21 cellular contexts compared by ENCODE assay signal in genomic region chr1:46277658-46278373, GRCh38. TPM values are rescaled to one million over a fixed set of nuclear protein-coding genes. Genes with fewer than 3 reads are reported as not detected.
DNase-seq lines count a peak whose midpoint lies in the region; ATAC-seq, FAIRE-seq and TF ChIP-seq lines count a peak whose summit lies in the region.
"Had no signal": no experiment of that assay in that cellular context is flagged by ENCODE, and none has a peak within 500 bp of the region (broad histone marks: within the 10 kb centered on the region; RNA-seq: fewer than 3 reads in every experiment).

No MANE protein-coding gene starts in this region.

- DNase-seq in cardiac muscle cell (ENCODE audit: low read depth in 1 of 2, low spot score in 1 of 2): no peak
- DNase-seq in cardiac septum (ENCODE audit: low spot score): no peak
- DNase-seq in NCI-H345 treated with DMSO at 0.1 percent for 48 hours (lab: John Stamatoyannopoulos, UW; ENCODE audit: unreplicated experiment): peak; percentile 5
- no peak for DNase-seq in HepG2 (ENCODE audit: low spot score)
- DNase-seq in stimulated activated naive B cell treated with anti-CD40 and anti-IgM and Interleukin-4, amounts not matched to agents 10 μg/mL and 1 μg/mL and 100 μg/mL, for 72 hours: no peak
- DNase-seq in adrenal gland: no peak
- DNase-seq in NCI-H524 (lab: John Stamatoyannopoulos, UW): no peak
- DNase-seq in T-cell: no peak
- DNase-seq: CD4-positive, alpha-beta T cell; MV-4-11; NCI-H187; NCI-H2107; NCI-H446; NCI-H748 treated with DMSO at 0.1 percent for 48 hours; NK-92 treated with Interleukin-12 subunit alpha and Interleukin-12 subunit beta, amount 100 ng/mL, for 24 hours; SHP77 treated with DMSO at 0.1 percent for 48 hours had no signal

- in situ Hi-C loops in HepG2 (cut with HindIII; ENCODE audit: extremely low pct_ligation_motif_present, low pct_unique_long_range_greater_than_20kb): no loop called here

- peaks cover 43 to 65% of the 10 kb centered on the region in 2 donors for H3K36me3 Mint-ChIP-seq in stimulated activated naive B cell treated with anti-CD40 and anti-IgM and Interleukin-4, amounts not matched to agents 10 μg/mL and 1 μg/mL and 100 μg/mL, for 72 hours
- peaks cover 17% of the 10 kb centered on the region for H3K36me3 Mint-ChIP-seq in T-cell

- no peak overlapping the region for H3K4me3 ChIP-seq in cardiac muscle cell
- H3K4me3 ChIP-seq in HepG2 (replicated peaks in 1 of 3; ENCODE audit: insufficient read depth in 1 of 3, low read depth in 2 of 3, low read length in 3 of 3): no peak overlapping the region
- H3K4me3 ChIP-seq in adrenal gland: no peak overlapping the region
- H3K4me3 ChIP-seq: A549 had no signal

- H3K4me1 ChIP-seq in cardiac muscle cell (ENCODE audit: low read depth) (peaks cover 8% of the 10 kb centered on the region), HepG2 (ENCODE audit: insufficient read depth, low read length) (peaks cover 13% of the 10 kb centered on the region), adrenal gland (replicated peaks in 1 of 2) (no peaks in the 10 kb centered on the region)
- H3K4me1 ChIP-seq: A549 had no signal

- POLR2A ChIA-PET in HepG2 (lab: Yijun Ruan, JAX): interaction anchor here (1.1 kb wide), 1 partner anchor 31 kb away, joined by 4 read pairs; no protein-coding TSS in a partner anchor
- POLR2A ChIA-PET in T-cell (lab: Charles Lee): interaction anchor here in 1 of 2 donors (0.6 kb wide), 1 partner anchor 19 kb away, joined by 3 read pairs; no protein-coding TSS in a partner anchor

- peak overlapping the region; percentile 34 for H3K27ac Mint-ChIP-seq in stimulated activated naive B cell treated with anti-CD40 and anti-IgM and Interleukin-4, amounts not matched to agents 10 μg/mL and 1 μg/mL and 100 μg/mL, for 72 hours
- H3K27ac Mint-ChIP-seq in T-cell: no peak overlapping the region
- H3K27ac Mint-ChIP-seq: CD4-positive, alpha-beta T cell had no signal

- H3K36me3 ChIP-seq in cardiac muscle cell (peaks cover 26% of the 10 kb centered on the region), HepG2 (replicated peaks in 1 of 2; ENCODE audit: control insufficient read depth in 1 of 2, insufficient read depth in 2 of 2, low read length in 2 of 2) (peaks cover 18 to 78% of the 10 kb centered on the region in 2 experiments), adrenal gland (replicated peaks in 1 of 2) (peaks cover 0 to 42% of the 10 kb centered on the region in 2 donors)

- H3K4me1 Mint-ChIP-seq in stimulated activated naive B cell treated with anti-CD40 and anti-IgM and Interleukin-4, amounts not matched to agents 10 μg/mL and 1 μg/mL and 100 μg/mL, for 72 hours: peaks cover 4 to 12% of the 10 kb centered on the region in 2 donors
- H3K4me1 Mint-ChIP-seq in T-cell: no peaks in the 10 kb centered on the region

- ATAC-seq in HepG2 (no peak; the same call in 2 of the 3 replicates), T-cell (replicated peaks in 1 of 4) (no peak)
- ATAC-seq in stimulated activated naive B cell treated with anti-CD40 and anti-IgM and Interleukin-4, amounts not matched to agents 10 μg/mL and 1 μg/mL and 100 μg/mL, for 72 hours (replicated peaks): no peak
- ATAC-seq: A549, SK-N-SH treated with all-trans-retinoic acid at 6 μM for 48 hours had no signal

- H4K20me1 ChIP-seq in HepG2 (ENCODE audit: insufficient read depth, low read length): no peaks in the 10 kb centered on the region

- peaks cover 0 to 3% of the 10 kb centered on the region in 2 donors for H3K9me3 Mint-ChIP-seq in stimulated activated naive B cell treated with anti-CD40 and anti-IgM and Interleukin-4, amounts not matched to agents 10 μg/mL and 1 μg/mL and 100 μg/mL, for 72 hours
- H3K9me3 Mint-ChIP-seq in T-cell: no peaks in the 10 kb centered on the region
- H3K9me3 Mint-ChIP-seq: CD4-positive, alpha-beta T cell had no signal

- TF ChIP-seq EP300 in HepG2 (IDR thresholded peaks at IDR 0.05; ENCODE audit: low read depth in 2 of 2, low read length in 2 of 2): no peak
- TF ChIP-seq EP300 in HepG2 (CRISPR knock-in tag; IDR thresholded peaks at IDR 0.05; ENCODE audit: borderline replicate concordance): no peak

- 89% methylated on average over 13 of the region's 14 CpGs for WGBS in HepG2 (ENCODE audit: low lambda C conversion rate)
- 89 to 94% (median 92%) methylated on average over 14 of the region's 14 CpGs for WGBS in adrenal gland, 4 donors

- H3K4me3 Mint-ChIP-seq in stimulated activated naive B cell treated with anti-CD40 and anti-IgM and Interleukin-4, amounts not matched to agents 10 μg/mL and 1 μg/mL and 100 μg/mL, for 72 hours: no peak overlapping the region
- H3K4me3 Mint-ChIP-seq in T-cell: no peak overlapping the region
- H3K4me3 Mint-ChIP-seq: CD4-positive, alpha-beta T cell had no signal

- TF ChIP-seq POLR2A in HepG2 (IDR thresholded peaks at IDR 0.05; ENCODE audit: insufficient read depth in 1 of 2, low read depth in 2 of 2, low read length in 2 of 2) (peak in 1 of 2 experiments; percentile 63; a peak in 2 of 4 replicates), adrenal gland (IDR thresholded peaks at IDR 0.05) (no peak)

- no peak overlapping the region for H3K4me2 ChIP-seq in HepG2 (ENCODE audit: low read depth, low read length)
- H3K4me2 ChIP-seq: A549, KMS-11 had no signal

- H3K27ac ChIP-seq in cardiac muscle cell (peak overlapping the region; percentile 37), HepG2 (ENCODE audit: extremely low read length, insufficient read depth, low read length) (no peak overlapping the region), adrenal gland (no peak overlapping the region)
- H3K27ac ChIP-seq: A549, KMS-11 had no signal

- no peak for TF ChIP-seq CTCF in cardiac muscle cell (IDR thresholded peaks at IDR 0.05; ENCODE audit: low read depth, low read length)
- TF ChIP-seq CTCF in HepG2 (CRISPR knock-in tag; IDR thresholded peaks at IDR 0.05): no peak
- no peak for TF ChIP-seq CTCF in adrenal gland (IDR thresholded peaks at IDR 0.05)

- BruUV-seq in HepG2 (replicated peaks; lab: Mats Ljungman, UMichigan): no TSS peak

- no peaks in the 10 kb centered on the region for H3K9me3 ChIP-seq in cardiac muscle cell (ENCODE audit: low read depth)
- no peaks in the 10 kb centered on the region for H3K9me3 ChIP-seq in HepG2 (ENCODE audit: low read length)
- no peaks in the 10 kb centered on the region for H3K9me3 ChIP-seq in adrenal gland (replicated peaks in 1 of 3)
- H3K9me3 ChIP-seq: A549 had no signal

- H3K27me3 Mint-ChIP-seq in stimulated activated naive B cell treated with anti-CD40 and anti-IgM and Interleukin-4, amounts not matched to agents 10 μg/mL and 1 μg/mL and 100 μg/mL, for 72 hours: no peaks in the 10 kb centered on the region
- H3K27me3 Mint-ChIP-seq in T-cell: no peaks in the 10 kb centered on the region
- H3K27me3 Mint-ChIP-seq: CD4-positive, alpha-beta T cell had no signal

- H3K27me3 ChIP-seq in cardiac muscle cell (no peaks in the 10 kb centered on the region), HepG2 (ENCODE audit: control insufficient read depth in 1 of 2, insufficient read depth in 2 of 2, low read length in 2 of 2) (no peaks in the 10 kb centered on the region), adrenal gland (no peaks in the 10 kb centered on the region)

- intact Hi-C loops in cardiac septum (cut with DNase I): no loop called here
- intact Hi-C loops in HepG2 (cut with micrococcal nuclease; ENCODE audit: unreplicated experiment): no loop called here
- intact Hi-C loops in adrenal gland (cut with DNase I): no loop called here

- no peak for FAIRE-seq in HepG2 (lab: Jason Lieb, UNC)
- FAIRE-seq: A549, GM12891, GM18507 had no signal

- CTCF ChIA-PET in HepG2 (lab: Yijun Ruan, JAX; ENCODE audit: low intra/inter-chr PET ratio, low total read pairs): no interaction called here
- CTCF ChIA-PET in T-cell (lab: Charles Lee): no interaction called here

- H3K79me2 ChIP-seq in HepG2 (ENCODE audit: insufficient read depth, low read length): no peaks in the 10 kb centered on the region

- H2AFZ ChIP-seq in HepG2 (ENCODE audit: low read length): no peak overlapping the region

- H3K9ac ChIP-seq in HepG2 (ENCODE audit: insufficient read depth, low read depth, low read length): no peak overlapping the region
- H3K9ac ChIP-seq: KMS-11 had no signal

- no peak for TF ChIP-seq RAD21 in HepG2 (CRISPR knock-in tag; IDR thresholded peaks at IDR 0.05)

RNA-seq across cellular contexts. Expression of gene LRRC41, which starts 25.6 kb away (rescaled TPM):
- 118 and 151 TPM in 2 replicates for total RNA-seq in cardiac muscle cell
- polyA plus RNA-seq in cardiac muscle cell: 130 and 169 TPM in 2 replicates
- total RNA-seq in cardiac septum: 52.5 TPM
- 51.9 and 53.6 TPM in 2 replicates for total RNA-seq in HepG2 (2016; rRNA removed; fragmentation: Illumina TruSeq; extraction: Trizol)
- 8.7 and 10.1 TPM in 2 replicates for total RNA-seq in HepG2 (2016; cell fraction: cytosol; rRNA removed; fragmentation: Illumina TruSeq; extraction: Trizol; ENCODE audit: low read depth)
- total RNA-seq in HepG2 (2016; cell fraction: insoluble cytoplasmic fraction; rRNA removed; fragmentation: Illumina TruSeq; extraction: Trizol): 44.9 and 54.0 TPM in 2 replicates
- 22.7 and 23.9 TPM in 2 replicates for total RNA-seq in HepG2 (2016; cell fraction: membrane; rRNA removed; fragmentation: Illumina TruSeq; extraction: Trizol)
- total RNA-seq in HepG2 (2016; cell fraction: nucleus; rRNA removed; fragmentation: Illumina TruSeq; extraction: Trizol): 37.9 and 43.3 TPM in 2 replicates
- 48.1 and 64.1 TPM in 2 replicates for polyA plus RNA-seq in HepG2 (2011; rRNA removed)
- polyA plus RNA-seq in HepG2 (2011; cell fraction: cytosol; rRNA removed): 44.5 and 50.8 TPM in 2 replicates
- 63.0 and 69.0 TPM in 2 replicates for polyA plus RNA-seq in HepG2 (2011; cell fraction: nucleus; rRNA removed)
- polyA plus RNA-seq in HepG2 (2012): 28.1 and 28.9 TPM in 2 replicates
- polyA plus RNA-seq in HepG2 (2016; cell fraction: cytosol; fragmentation: Illumina TruSeq; extraction: Trizol; ENCODE audit: low read depth): 5.9 and 6.3 TPM in 2 replicates
- 40.8 and 53.0 TPM in 2 replicates for polyA plus RNA-seq in HepG2 (2016; cell fraction: insoluble cytoplasmic fraction; fragmentation: Illumina TruSeq; extraction: Trizol; ENCODE audit: low read depth)
- polyA plus RNA-seq in HepG2 (2016; cell fraction: membrane; fragmentation: Illumina TruSeq; extraction: Trizol; ENCODE audit: low read depth): 13.1 and 15.2 TPM in 2 replicates
- 60.2 and 64.7 TPM in 2 replicates for polyA plus RNA-seq in HepG2 (2016; cell fraction: nucleus; fragmentation: Illumina TruSeq; extraction: Trizol; ENCODE audit: insufficient read depth, low read depth)
- 54.6 and 133 TPM in 2 replicates for polyA minus RNA-seq in HepG2 (2011; rRNA and poly(A)+ RNA removed; ENCODE audit: low replicate concordance)
- 44.0 and 45.3 TPM in 2 replicates for polyA minus RNA-seq in HepG2 (2011; cell fraction: cytosol; rRNA and poly(A)+ RNA removed)
- polyA minus RNA-seq in HepG2 (2011; cell fraction: nucleus; rRNA and poly(A)+ RNA removed): 36.3 and 42.6 TPM in 2 replicates
- 10 to 100 TPM; 64.5 to 95.8 (median 71.3) TPM for total RNA-seq in adrenal gland
- polyA plus RNA-seq in adrenal gland: 10 to 100 TPM; 38.5 to 43.2 (median 41.5) TPM
- 10 to 100 TPM; 31.4 to 35.3 (median 34.6) TPM for total RNA-seq in T-cell

RNA-seq across cellular contexts. Expression of gene UQCRH, which starts 25.7 kb away (rescaled TPM):
- total RNA-seq in cardiac muscle cell (597 and 948 TPM in 2 replicates), cardiac septum (907 TPM), HepG2 (2016; rRNA removed; fragmentation: Illumina TruSeq; extraction: Trizol) (556 and 776 TPM in 2 replicates), adrenal gland (100 to 1,000 TPM; 118 to 251 (median 168) TPM), T-cell (100 to 1,000 TPM in 4 of 5 donors, 10 to 100 TPM in 1; 96.3 to 141 (median 127) TPM)
- polyA plus RNA-seq in cardiac muscle cell (517 and 698 TPM in 2 replicates), HepG2 (2011; rRNA removed) (389 and 548 TPM in 2 replicates), adrenal gland (100 to 1,000 TPM; 174 to 256 (median 245) TPM)
- 326 and 342 TPM in 2 replicates for total RNA-seq in HepG2 (2016; cell fraction: cytosol; rRNA removed; fragmentation: Illumina TruSeq; extraction: Trizol; ENCODE audit: low read depth)
- 557 and 814 TPM in 2 replicates for total RNA-seq in HepG2 (2016; cell fraction: insoluble cytoplasmic fraction; rRNA removed; fragmentation: Illumina TruSeq; extraction: Trizol)
- 684 and 739 TPM in 2 replicates for total RNA-seq in HepG2 (2016; cell fraction: membrane; rRNA removed; fragmentation: Illumina TruSeq; extraction: Trizol)
- total RNA-seq in HepG2 (2016; cell fraction: nucleus; rRNA removed; fragmentation: Illumina TruSeq; extraction: Trizol): 202 and 207 TPM in 2 replicates
- 498 and 858 TPM in 2 replicates for polyA plus RNA-seq in HepG2 (2011; cell fraction: cytosol; rRNA removed)
- 97.1 and 129 TPM in 2 replicates for polyA plus RNA-seq in HepG2 (2011; cell fraction: nucleus; rRNA removed)
- 542 and 600 TPM in 2 replicates for polyA plus RNA-seq in HepG2 (2012)
- 372 and 389 TPM in 2 replicates for polyA plus RNA-seq in HepG2 (2016; cell fraction: cytosol; fragmentation: Illumina TruSeq; extraction: Trizol; ENCODE audit: low read depth)
- polyA plus RNA-seq in HepG2 (2016; cell fraction: insoluble cytoplasmic fraction; fragmentation: Illumina TruSeq; extraction: Trizol; ENCODE audit: low read depth): 673 and 752 TPM in 2 replicates
- 615 and 634 TPM in 2 replicates for polyA plus RNA-seq in HepG2 (2016; cell fraction: membrane; fragmentation: Illumina TruSeq; extraction: Trizol; ENCODE audit: low read depth)
- 308 and 323 TPM in 2 replicates for polyA plus RNA-seq in HepG2 (2016; cell fraction: nucleus; fragmentation: Illumina TruSeq; extraction: Trizol; ENCODE audit: insufficient read depth, low read depth)
- 40.3 and 86.2 TPM in 2 replicates for polyA minus RNA-seq in HepG2 (2011; rRNA and poly(A)+ RNA removed; ENCODE audit: low replicate concordance)
- polyA minus RNA-seq in HepG2 (2011; cell fraction: cytosol; rRNA and poly(A)+ RNA removed): 75.1 and 87.3 TPM in 2 replicates
- 50.6 and 82.3 TPM in 2 replicates for polyA minus RNA-seq in HepG2 (2011; cell fraction: nucleus; rRNA and poly(A)+ RNA removed)

RNA-seq across cellular contexts. Expression of gene RAD54L, which starts 30.3 kb away (rescaled TPM):
- 2.5 and 3.3 TPM in 2 replicates for total RNA-seq in cardiac muscle cell
- 5.9 and 13.6 TPM in 2 replicates for polyA plus RNA-seq in cardiac muscle cell
- total RNA-seq in cardiac septum: 0.97 TPM
- total RNA-seq in HepG2 (2016; rRNA removed; fragmentation: Illumina TruSeq; extraction: Trizol): 30.0 and 30.1 TPM in 2 replicates
- 6.0 and 6.4 TPM in 2 replicates for total RNA-seq in HepG2 (2016; cell fraction: cytosol; rRNA removed; fragmentation: Illumina TruSeq; extraction: Trizol; ENCODE audit: low read depth)
- 25.4 and 26.8 TPM in 2 replicates for total RNA-seq in HepG2 (2016; cell fraction: insoluble cytoplasmic fraction; rRNA removed; fragmentation: Illumina TruSeq; extraction: Trizol)
- total RNA-seq in HepG2 (2016; cell fraction: membrane; rRNA removed; fragmentation: Illumina TruSeq; extraction: Trizol): 16.3 and 17.5 TPM in 2 replicates
- total RNA-seq in HepG2 (2016; cell fraction: nucleus; rRNA removed; fragmentation: Illumina TruSeq; extraction: Trizol): 30.2 and 34.5 TPM in 2 replicates
- polyA plus RNA-seq in HepG2 (2011; rRNA removed): 8.1 and 10.2 TPM in 2 replicates
- polyA plus RNA-seq in HepG2 (2011; cell fraction: cytosol; rRNA removed): 3.9 and 7.1 TPM in 2 replicates
- 30.4 and 45.7 TPM in 2 replicates for polyA plus RNA-seq in HepG2 (2011; cell fraction: nucleus; rRNA removed)
- polyA plus RNA-seq in HepG2 (2012): 4.8 and 8.9 TPM in 2 replicates
- 3.8 TPM in 2 replicates for polyA plus RNA-seq in HepG2 (2016; cell fraction: cytosol; fragmentation: Illumina TruSeq; extraction: Trizol; ENCODE audit: low read depth)
- polyA plus RNA-seq in HepG2 (2016; cell fraction: insoluble cytoplasmic fraction; fragmentation: Illumina TruSeq; extraction: Trizol; ENCODE audit: low read depth): 26.5 and 31.7 TPM in 2 replicates
- 6.5 and 9.4 TPM in 2 replicates for polyA plus RNA-seq in HepG2 (2016; cell fraction: membrane; fragmentation: Illumina TruSeq; extraction: Trizol; ENCODE audit: low read depth)
- 84.2 and 90.7 TPM in 2 replicates for polyA plus RNA-seq in HepG2 (2016; cell fraction: nucleus; fragmentation: Illumina TruSeq; extraction: Trizol; ENCODE audit: insufficient read depth, low read depth)
- polyA minus RNA-seq in HepG2 (2011; rRNA and poly(A)+ RNA removed; ENCODE audit: low replicate concordance): 10.8 and 28.0 TPM in 2 replicates
- polyA minus RNA-seq in HepG2 (2011; cell fraction: cytosol; rRNA and poly(A)+ RNA removed): 5.3 and 6.1 TPM in 2 replicates
- polyA minus RNA-seq in HepG2 (2011; cell fraction: nucleus; rRNA and poly(A)+ RNA removed): 8.3 and 15.1 TPM in 2 replicates
- total RNA-seq in adrenal gland: 1 to 10 TPM in 3 of 8 donors, under 1 TPM in 3, not detected in 2; 0.49 to 2.7 (median 0.88) TPM
- 1 to 10 TPM; 1.3 to 2.1 (median 1.9) TPM for polyA plus RNA-seq in adrenal gland
- total RNA-seq in T-cell: 1 to 10 TPM; 1.1 to 2.8 (median 1.8) TPM
